Comparison of ENCODE assay signal across 18 cellular contexts in the genomic region with DNA sequence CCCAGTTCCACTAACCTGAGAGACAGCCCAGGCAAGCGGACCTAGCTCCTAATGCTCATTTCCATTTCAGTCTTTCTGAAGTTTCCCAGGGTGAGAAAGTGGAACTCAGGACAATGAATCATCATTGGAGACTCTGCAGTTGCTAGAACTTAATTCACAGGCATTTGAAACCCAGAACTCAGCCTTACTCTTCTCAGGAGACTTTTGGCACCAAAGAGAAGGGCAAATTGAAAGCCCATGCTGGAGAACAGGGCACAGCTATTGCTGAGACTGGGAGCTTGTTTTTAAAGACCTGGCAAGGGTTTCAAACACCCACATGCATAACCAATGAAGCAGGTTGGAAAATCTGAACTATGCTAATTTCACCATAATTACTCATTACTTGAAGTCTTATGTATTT. TPM values are rescaled to one million over a fixed set of nuclear protein-coding genes. Genes with fewer than 3 reads are reported as not detected.
DNase-seq lines count a peak whose midpoint lies in the region; ATAC-seq and TF ChIP-seq lines count a peak whose summit lies in the region.
"Had no signal": no experiment of that assay in that cellular context is flagged by ENCODE, and none has a peak within 500 bp of the region (broad histone marks: within the 10 kb centered on the region; RNA-seq: fewer than 3 reads in every experiment).

No MANE protein-coding gene starts in this region.

- DNase-seq in SK-N-SH = no peak
- DNase-seq in CD14-positive monocyte (ENCODE audit: low spot score) = no peak
- no peak for DNase-seq in activated naive CD4-positive, alpha-beta T cell treated with anti-CD3 and anti-CD28 coated beads, Interleukin-2, amount 50 U/mL, for 72 hours (ENCODE audit: low spot score in 2 of 2)
- DNase-seq in midbrain (lab: John Stamatoyannopoulos, UW) = peak; percentile 32
- no peak for DNase-seq in GM10266 (ENCODE audit: extremely low spot score)
- no peak for DNase-seq in PC-9
- no peak for DNase-seq in natural killer cell treated with Interleukin-12 subunit alpha and Interleukin-12 subunit beta and Interleukin-15 and Interleukin-18, amount 100 ng/mL, for 72 hours (ENCODE audit: low spot score)
- DNase-seq: DMS53, NCI-H1694, SHP77 treated with DMSO at 0.1 percent for 48 hours, T1000, thyroid gland had no signal

- no peak overlapping the region for H3K9ac ChIP-seq in SK-N-SH

- no peaks in the 10 kb centered on the region for H3F3A ChIP-seq in SK-N-SH (replicated peaks; ENCODE audit: insufficient read depth)
- H3F3A ChIP-seq in PC-9 (ENCODE audit: insufficient read depth, low read depth) = no peaks in the 10 kb centered on the region

- no peaks in the 10 kb centered on the region for H3K9me2 ChIP-seq in SK-N-SH
- no peaks in the 10 kb centered on the region for H3K9me2 ChIP-seq in PC-9 (ENCODE audit: insufficient read depth)

- TF ChIP-seq CTCF in SK-N-SH (IDR thresholded peaks at IDR 0.05) = no peak
- TF ChIP-seq CTCF in CD14-positive monocyte (IDR thresholded peaks at IDR 0.05) = no peak
- no peak for TF ChIP-seq CTCF in GM10266 (IDR thresholded peaks at IDR 0.05; ENCODE audit: control insufficient read depth, insufficient read depth, low read depth, missing control alignments)
- no peak for TF ChIP-seq CTCF in PC-9 (conservative IDR thresholded peaks at IDR 0.05)

- H3K4me1 Mint-ChIP-seq in CD14-positive monocyte = peaks cover 19% of the 10 kb centered on the region
- peaks cover 29 to 33% of the 10 kb centered on the region in 2 donors for H3K4me1 Mint-ChIP-seq in natural killer cell treated with Interleukin-12 subunit alpha and Interleukin-12 subunit beta and Interleukin-15 and Interleukin-18, amount 100 ng/mL, for 72 hours (ENCODE audit: low read depth in 2 of 2)
- H3K4me1 Mint-ChIP-seq: nephron had no signal

- POLR2A ChIA-PET in SK-N-SH (lab: Yijun Ruan, JAX) (no interaction called here), PC-9 (lab: Charles Lee; ENCODE audit: unreplicated experiment) (no interaction called here)

- H3K4me2 ChIP-seq in SK-N-SH = no peak overlapping the region
- H3K4me2 ChIP-seq in PC-9 = no peak overlapping the region

- peak overlapping the region in 4 of 7 donors; percentile 22 to 57 (median 34) for H3K27ac Mint-ChIP-seq in CD14-positive monocyte
- H3K27ac Mint-ChIP-seq in activated naive CD4-positive, alpha-beta T cell treated with anti-CD3 and anti-CD28 coated beads, Interleukin-2, amount 50 U/mL, for 72 hours = no peak overlapping the region
- no peak overlapping the region for H3K27ac Mint-ChIP-seq in natural killer cell treated with Interleukin-12 subunit alpha and Interleukin-12 subunit beta and Interleukin-15 and Interleukin-18, amount 100 ng/mL, for 72 hours
- H3K27ac Mint-ChIP-seq: nephron had no signal

- H3K36me3 Mint-ChIP-seq in CD14-positive monocyte = peaks cover 75 to 87% of the 10 kb centered on the region in 2 donors
- peaks cover 21 to 46% of the 10 kb centered on the region in 2 donors for H3K36me3 Mint-ChIP-seq in activated naive CD4-positive, alpha-beta T cell treated with anti-CD3 and anti-CD28 coated beads, Interleukin-2, amount 50 U/mL, for 72 hours
- peaks cover 26% of the 10 kb centered on the region for H3K36me3 Mint-ChIP-seq in natural killer cell treated with Interleukin-12 subunit alpha and Interleukin-12 subunit beta and Interleukin-15 and Interleukin-18, amount 100 ng/mL, for 72 hours

- intact Hi-C loops in CD14-positive monocyte (cut with micrococcal nuclease) = no loop called here
- intact Hi-C loops in PC-9 (cut with micrococcal nuclease; ENCODE audit: unreplicated experiment) = no loop called here

- H3K36me3 ChIP-seq in SK-N-SH (replicated peaks in 1 of 2; ENCODE audit: control insufficient read depth in 1 of 2, insufficient read depth in 2 of 2, low read length in 1 of 2) = no peaks in the 10 kb centered on the region
- no peaks in the 10 kb centered on the region for H3K36me3 ChIP-seq in PC-9 (ENCODE audit: low read depth)
- H3K36me3 ChIP-seq: thyroid gland had no signal

- no peak for TF ChIP-seq EP300 in SK-N-SH (IDR thresholded peaks at IDR 0.05; ENCODE audit: borderline replicate concordance in 1 of 2, low read depth in 1 of 2, low read length in 1 of 2)

- no peak overlapping the region for H3K4me3 ChIP-seq in SK-N-SH (ENCODE audit: low read depth in 2 of 2, low read length in 1 of 2)
- no peak overlapping the region for H3K4me3 ChIP-seq in PC-9
- H3K4me3 ChIP-seq: coronary artery, thyroid gland had no signal

- CTCF ChIA-PET in SK-N-SH (lab: Yijun Ruan, JAX) = interaction anchor here (1.4 to 1.5 kb wide), 2 partner anchors 66 to 217 kb away, joined by 4 read pairs; no protein-coding TSS in a partner anchor
- CTCF ChIA-PET in PC-9 (lab: Charles Lee) = no interaction called here

- no peaks in the 10 kb centered on the region for H4K20me1 ChIP-seq in SK-N-SH (ENCODE audit: insufficient read depth)
- H4K20me1 ChIP-seq in PC-9 (ENCODE audit: insufficient read depth) = no peaks in the 10 kb centered on the region

- H2AFZ ChIP-seq in SK-N-SH (ENCODE audit: low read depth) (no peak overlapping the region), PC-9 (no peak overlapping the region)

- H3K9me3 Mint-ChIP-seq in CD14-positive monocyte = peaks cover 7 to 25% (median 15%) of the 10 kb centered on the region in 7 donors
- peaks cover 7 to 25% of the 10 kb centered on the region in 2 donors for H3K9me3 Mint-ChIP-seq in activated naive CD4-positive, alpha-beta T cell treated with anti-CD3 and anti-CD28 coated beads, Interleukin-2, amount 50 U/mL, for 72 hours
- H3K9me3 Mint-ChIP-seq in natural killer cell treated with Interleukin-12 subunit alpha and Interleukin-12 subunit beta and Interleukin-15 and Interleukin-18, amount 100 ng/mL, for 72 hours = peaks cover 14% of the 10 kb centered on the region
- H3K9me3 Mint-ChIP-seq: nephron had no signal

- no peak; the same call in 1 of the 3 replicates for ATAC-seq in SK-N-SH treated with all-trans-retinoic acid at 6 μM for 48 hours
- ATAC-seq in activated naive CD4-positive, alpha-beta T cell treated with anti-CD3 and anti-CD28 coated beads, Interleukin-2, amount 50 U/mL, for 72 hours = peak; percentile 64 to 96
- ATAC-seq in natural killer cell treated with Interleukin-12 subunit alpha and Interleukin-12 subunit beta and Interleukin-15 and Interleukin-18, amount 100 ng/mL, for 72 hours = no peak

- no peak overlapping the region for H3K27ac ChIP-seq in SK-N-SH (ENCODE audit: low read depth in 2 of 2, low read length in 1 of 2)
- H3K27ac ChIP-seq in PC-9 = no peak overlapping the region
- H3K27ac ChIP-seq: 22Rv1, C4-2B, coronary artery, epithelial cell of prostate, thyroid gland had no signal

- BruUV-seq in PC-9 (replicated peaks; lab: Mats Ljungman, UMichigan) = no TSS peak

- 67% methylated on average over 1 of the region's 1 CpG for WGBS in SK-N-SH (ENCODE audit: low lambda C conversion rate)

- H3K27me3 Mint-ChIP-seq in CD14-positive monocyte (ENCODE audit: low read depth in 3 of 3) = no peaks in the 10 kb centered on the region
- H3K27me3 Mint-ChIP-seq in natural killer cell treated with Interleukin-12 subunit alpha and Interleukin-12 subunit beta and Interleukin-15 and Interleukin-18, amount 100 ng/mL, for 72 hours = no peaks in the 10 kb centered on the region

- H3K9me3 ChIP-seq in SK-N-SH = no peaks in the 10 kb centered on the region
- no peaks in the 10 kb centered on the region for H3K9me3 ChIP-seq in PC-9 (ENCODE audit: insufficient read depth, low read depth)
- H3K9me3 ChIP-seq: thyroid gland had no signal

- H3K4me3 Mint-ChIP-seq in CD14-positive monocyte = no peak overlapping the region
- H3K4me3 Mint-ChIP-seq in natural killer cell treated with Interleukin-12 subunit alpha and Interleukin-12 subunit beta and Interleukin-15 and Interleukin-18, amount 100 ng/mL, for 72 hours = no peak overlapping the region
- H3K4me3 Mint-ChIP-seq: nephron had no signal

- no peaks in the 10 kb centered on the region for H3K79me2 ChIP-seq in SK-N-SH (ENCODE audit: insufficient read depth)
- no peaks in the 10 kb centered on the region for H3K79me2 ChIP-seq in PC-9 (ENCODE audit: low read depth)

- H3K4me1 ChIP-seq in SK-N-SH (ENCODE audit: control insufficient read depth in 1 of 2, insufficient read depth in 2 of 2, low read depth in 1 of 2, low read length in 1 of 2) = peaks cover 0 to 4% of the 10 kb centered on the region in 2 experiments; a peak in 1 of 4 replicates
- no peaks in the 10 kb centered on the region for H3K4me1 ChIP-seq in PC-9 (replicated peaks; ENCODE audit: insufficient read depth)
- H3K4me1 ChIP-seq: thyroid gland had no signal

- TF ChIP-seq RAD21 in SK-N-SH (IDR thresholded peaks at IDR 0.05; ENCODE audit: low read length) = no peak

- no peaks in the 10 kb centered on the region for H3K27me3 ChIP-seq in SK-N-SH (ENCODE audit: insufficient read depth)
- no peaks in the 10 kb centered on the region for H3K27me3 ChIP-seq in PC-9 (ENCODE audit: insufficient read depth, low read depth)
- H3K27me3 ChIP-seq: thyroid gland had no signal

TF ChIP-seq in SK-N-SH treated with all-trans-retinoic acid at 6 μM for 48 hours, 23 proteins besides CTCF, POLR2A, EP300 and RAD21 (continues in another document):
- TF ChIP-seq ZFP30 (CRISPR knock-in tag; IDR thresholded peaks at IDR 0.05) = no peak

RNA-seq across cellular contexts. Expression of a gene that starts 36.0 kb away (rescaled TPM):
- polyA plus RNA-seq in SK-N-SH (2012; rRNA removed) (7.3 and 8.3 TPM in 2 replicates), CD14-positive monocyte (100 to 1,000 TPM; 266 to 297 TPM)
- 7.9 and 8.3 TPM in 2 replicates for polyA plus RNA-seq in SK-N-SH (2012; cell fraction: cytosol; rRNA removed)
- 3.8 and 4.3 TPM in 2 replicates for polyA plus RNA-seq in SK-N-SH (2012; cell fraction: nucleus; rRNA removed)
- total RNA-seq in activated naive CD4-positive, alpha-beta T cell treated with anti-CD3 and anti-CD28 coated beads, Interleukin-2, amount 50 U/mL, for 72 hours = under 1 TPM; 0.39 to 0.82 TPM
- total RNA-seq in PC-9 (2021) = 0.31 TPM in 1 of 2 replicates, not detected in the other
- total RNA-seq in natural killer cell treated with Interleukin-12 subunit alpha and Interleukin-12 subunit beta and Interleukin-15 and Interleukin-18, amount 100 ng/mL, for 72 hours = 1 to 10 TPM in 1 of 2 donors, under 1 TPM in 1; 0.39 to 1.5 TPM

RNA-seq across cellular contexts. Expression of a gene that starts 39.3 kb away (rescaled TPM):
- polyA plus RNA-seq in SK-N-SH (2012; rRNA removed) = 0.02 TPM in 1 of 2 replicates, not detected in the other
- polyA plus RNA-seq in SK-N-SH (2012; cell fraction: cytosol; rRNA removed) = 0.01 and 0.04 TPM in 2 replicates
- polyA plus RNA-seq in SK-N-SH (2012; cell fraction: nucleus; rRNA removed) = 0.01 TPM in 2 replicates
- polyA plus RNA-seq in CD14-positive monocyte = 1 to 10 TPM; 2.3 to 3.0 TPM
- 10 to 100 TPM; 10.7 to 32.8 TPM for total RNA-seq in activated naive CD4-positive, alpha-beta T cell treated with anti-CD3 and anti-CD28 coated beads, Interleukin-2, amount 50 U/mL, for 72 hours
- 0.90 and 1.3 TPM in 2 replicates for total RNA-seq in PC-9 (2021)
- 100 to 1,000 TPM in 1 of 2 donors, 10 to 100 TPM in 1; 94.7 to 179 TPM for total RNA-seq in natural killer cell treated with Interleukin-12 subunit alpha and Interleukin-12 subunit beta and Interleukin-15 and Interleukin-18, amount 100 ng/mL, for 72 hours

RNA-seq across cellular contexts. Expression of a gene that starts 57.2 kb away (rescaled TPM):
- 36.2 and 46.3 TPM in 2 replicates for polyA plus RNA-seq in SK-N-SH (2012; rRNA removed)
- polyA plus RNA-seq in SK-N-SH (2012; cell fraction: cytosol; rRNA removed) = 57.4 and 70.0 TPM in 2 replicates
- 34.4 and 36.3 TPM in 2 replicates for polyA plus RNA-seq in SK-N-SH (2012; cell fraction: nucleus; rRNA removed)
- 100 to 1,000 TPM; 151 to 169 TPM for polyA plus RNA-seq in CD14-positive monocyte
- 10 to 100 TPM in 1 of 2 donors, 1 to 10 TPM in 1; 7.7 to 10.6 TPM for total RNA-seq in activated naive CD4-positive, alpha-beta T cell treated with anti-CD3 and anti-CD28 coated beads, Interleukin-2, amount 50 U/mL, for 72 hours
- 20.5 and 32.4 TPM in 2 replicates for total RNA-seq in PC-9 (2021)
- total RNA-seq in natural killer cell treated with Interleukin-12 subunit alpha and Interleukin-12 subunit beta and Interleukin-15 and Interleukin-18, amount 100 ng/mL, for 72 hours = 10 to 100 TPM; 10.7 to 11.0 TPM

Comparison
In these comparisons a context has a peak if more than half of its experiments do, and no peak if none do; other contexts are left out.
1. ATAC-seq: peak in activated naive CD4-positive, alpha-beta T cell treated with anti-CD3 and anti-CD28 coated beads, Interleukin-2, amount 50 U/mL, for 72 hours (2 of 2); none in SK-N-SH treated with all-trans-retinoic acid at 6 μM for 48 hours (single experiment) and natural killer cell treated with Interleukin-12 subunit alpha and Interleukin-12 subunit beta and Interleukin-15 and Interleukin-18, amount 100 ng/mL, for 72 hours (0 of 2).
2. H3K27ac Mint-ChIP-seq: peak in CD14-positive monocyte (4 of 7); none in activated naive CD4-positive, alpha-beta T cell treated with anti-CD3 and anti-CD28 coated beads, Interleukin-2, amount 50 U/mL, for 72 hours (0 of 2) and natural killer cell treated with Interleukin-12 subunit alpha and Interleukin-12 subunit beta and Interleukin-15 and Interleukin-18, amount 100 ng/mL, for 72 hours (0 of 2).